In genomic region chr2:133341575-133341974, GRCh38 we compare ENCODE assay signal across 26 cellular contexts.
DNase-seq lines count a peak whose midpoint lies in the region; ATAC-seq and TF ChIP-seq lines count a peak whose summit lies in the region.
"Had no signal": no experiment of that assay in that cellular context is flagged by ENCODE, and none has a peak within 500 bp of the region (broad histone marks: within the 10 kb centered on the region; RNA-seq: fewer than 3 reads in every experiment).

No MANE protein-coding gene starts in this region.

- no peak overlapping the region for H3K4me3 ChIP-seq in SK-N-SH (ENCODE audit: low read depth in 2 of 2, low read length in 1 of 2)
- no peak overlapping the region for H3K4me3 ChIP-seq in HEK293 (ENCODE audit: low read depth, low read length)
- H3K4me3 ChIP-seq in osteoblast (ENCODE audit: insufficient read depth, low read length), result no peak overlapping the region
- H3K4me3 ChIP-seq in naive thymus-derived CD4-positive, alpha-beta T cell (ENCODE audit: low read length), result no peak overlapping the region
- H3K4me3 ChIP-seq: BLaER1, GM12878 had no signal

- no peak overlapping the region for H3K9ac ChIP-seq in SK-N-SH
- H3K9ac ChIP-seq: BLaER1 had no signal

- WGBS in SK-N-SH (ENCODE audit: low lambda C conversion rate), result 40% methylated on average over 2 of the region's 2 CpGs

- no peak for DNase-seq in SK-N-SH
- DNase-seq in osteoblast (ENCODE audit: insufficient read length, low spot score, missing footprints), result peak; percentile 2
- no peak for DNase-seq in naive thymus-derived CD4-positive, alpha-beta T cell
- no peak for DNase-seq in mesenteric fat pad (ENCODE audit: low spot score)
- DNase-seq in NOMO-1 (lab: John Stamatoyannopoulos, UW; ENCODE audit: unreplicated experiment in 2 of 2), result no peak
- DNase-seq: ACHN; BE2C; C1 segment of cervical spinal cord; CD4-positive, alpha-beta memory T cell; CD4-positive, CD25-positive, alpha-beta regulatory T cell; CD8-positive, alpha-beta memory T cell; COR-L47; DMS 273 treated with DMSO at 0.1 percent for 48 hours; DMS153; DMS53; DMS79; DND-41; EL; GDM1 had no signal

- H3K4me1 ChIP-seq in SK-N-SH (ENCODE audit: control insufficient read depth in 1 of 2, insufficient read depth in 2 of 2, low read depth in 1 of 2, low read length in 1 of 2), result no peaks in the 10 kb centered on the region
- H3K4me1 ChIP-seq in HEK293 (ENCODE audit: control insufficient read depth, insufficient read depth, low read length), result no peaks in the 10 kb centered on the region
- H3K4me1 ChIP-seq in osteoblast (ENCODE audit: insufficient read depth, low read length), result no peaks in the 10 kb centered on the region
- no peaks in the 10 kb centered on the region for H3K4me1 ChIP-seq in naive thymus-derived CD4-positive, alpha-beta T cell (ENCODE audit: control insufficient read depth in 2 of 2, insufficient read depth in 2 of 2, low read length in 2 of 2)
- H3K4me1 ChIP-seq: BE2C, BLaER1 had no signal

- H4K20me1 ChIP-seq in SK-N-SH (ENCODE audit: insufficient read depth), result no peaks in the 10 kb centered on the region
- H4K20me1 ChIP-seq in osteoblast (ENCODE audit: insufficient read depth, low read length), result no peaks in the 10 kb centered on the region
- H4K20me1 ChIP-seq: BLaER1 had no signal

- H3K27me3 ChIP-seq in SK-N-SH (ENCODE audit: insufficient read depth), result no peaks in the 10 kb centered on the region
- H3K27me3 ChIP-seq in osteoblast (ENCODE audit: insufficient read depth, low read length), result no peaks in the 10 kb centered on the region
- H3K27me3 ChIP-seq in naive thymus-derived CD4-positive, alpha-beta T cell (ENCODE audit: control insufficient read depth in 2 of 2, insufficient read depth in 2 of 2, low read length in 2 of 2), result no peaks in the 10 kb centered on the region
- H3K27me3 ChIP-seq: BE2C, BLaER1 had no signal

- no peak overlapping the region for H2AFZ ChIP-seq in SK-N-SH (ENCODE audit: low read depth)
- H2AFZ ChIP-seq in osteoblast (ENCODE audit: low read length), result no peak overlapping the region

- no peaks in the 10 kb centered on the region for H3K4me1 Mint-ChIP-seq in naive thymus-derived CD4-positive, alpha-beta T cell
- H3K4me1 Mint-ChIP-seq: CD14-positive monocyte; CD4-positive, alpha-beta memory T cell; CD4-positive, CD25-positive, alpha-beta regulatory T cell; CD8-positive, alpha-beta memory T cell had no signal

- no peak overlapping the region for H3K4me2 ChIP-seq in SK-N-SH
- no peak overlapping the region for H3K4me2 ChIP-seq in osteoblast (ENCODE audit: insufficient read depth, low read length)
- H3K4me2 ChIP-seq: BLaER1 had no signal

- no peak for TF ChIP-seq EP300 in SK-N-SH (IDR thresholded peaks at IDR 0.05; ENCODE audit: borderline replicate concordance in 1 of 2, low read depth in 1 of 2, low read length in 1 of 2)

- H3K36me3 ChIP-seq in SK-N-SH (replicated peaks in 1 of 2; ENCODE audit: control insufficient read depth in 1 of 2, insufficient read depth in 2 of 2, low read length in 1 of 2) (no peaks in the 10 kb centered on the region), HEK293 (ENCODE audit: control insufficient read depth in 2 of 2, insufficient read depth in 1 of 2, low read length in 2 of 2) (no peaks in the 10 kb centered on the region), osteoblast (ENCODE audit: insufficient read depth, low read length) (no peaks in the 10 kb centered on the region)
- no peaks in the 10 kb centered on the region for H3K36me3 ChIP-seq in naive thymus-derived CD4-positive, alpha-beta T cell (ENCODE audit: control insufficient read depth in 2 of 3, insufficient read depth in 3 of 3, low read length in 3 of 3)
- H3K36me3 ChIP-seq: BE2C, BLaER1 had no signal

- H3F3A ChIP-seq in SK-N-SH (replicated peaks; ENCODE audit: insufficient read depth), result no peaks in the 10 kb centered on the region

- H3K27me3 Mint-ChIP-seq in naive thymus-derived CD4-positive, alpha-beta T cell, result peaks cover 0 to 4% (median 0%) of the 10 kb centered on the region in 5 donors
- H3K27me3 Mint-ChIP-seq: CD4-positive, alpha-beta memory T cell; CD4-positive, CD25-positive, alpha-beta regulatory T cell; CD8-positive, alpha-beta memory T cell had no signal

- CTCF ChIA-PET in SK-N-SH (lab: Yijun Ruan, JAX), result interaction anchor here (1.3 kb wide), 1 partner anchor 10 kb away, joined by 5 read pairs; no protein-coding TSS in a partner anchor
- CTCF ChIA-PET in HEK293 (lab: Yijun Ruan, JAX), result interaction anchor here (1.0 kb wide), 1 partner anchor 438 kb away, joined by 3 read pairs; no protein-coding TSS in a partner anchor
- CTCF ChIA-PET in naive thymus-derived CD4-positive, alpha-beta T cell (lab: Charles Lee), result no interaction called here

- intact Hi-C loops in naive thymus-derived CD4-positive, alpha-beta T cell (cut with micrococcal nuclease), result no loop called here

- TF ChIP-seq CTCF in SK-N-SH (IDR thresholded peaks at IDR 0.05), result no peak
- TF ChIP-seq CTCF in HEK293 (tag by site-specific recombination; IDR thresholded peaks at IDR 0.05), result no peak
- TF ChIP-seq CTCF in osteoblast (IDR thresholded peaks at IDR 0.05; ENCODE audit: extremely low read depth, low read depth, low read length), result no peak

- H3K9me3 Mint-ChIP-seq in naive thymus-derived CD4-positive, alpha-beta T cell, result peaks cover 0 to 13% (median 3%) of the 10 kb centered on the region in 11 donors

- POLR2A ChIA-PET in SK-N-SH (lab: Yijun Ruan, JAX) (no interaction called here), HEK293 (lab: Yijun Ruan, JAX) (no interaction called here)
- POLR2A ChIA-PET in naive thymus-derived CD4-positive, alpha-beta T cell (lab: Charles Lee), result no interaction called here

- H3K9me3 ChIP-seq in SK-N-SH, result no peaks in the 10 kb centered on the region
- no peaks in the 10 kb centered on the region for H3K9me3 ChIP-seq in HEK293 (ENCODE audit: control insufficient read depth, insufficient read depth, low read depth, low read length)
- H3K9me3 ChIP-seq in osteoblast (ENCODE audit: low read depth, low read length), result no peaks in the 10 kb centered on the region
- no peaks in the 10 kb centered on the region for H3K9me3 ChIP-seq in naive thymus-derived CD4-positive, alpha-beta T cell (ENCODE audit: control insufficient read depth in 2 of 3, low read length in 3 of 3)
- H3K9me3 ChIP-seq: BE2C, BLaER1 had no signal

- no peak for TF ChIP-seq RAD21 in SK-N-SH (IDR thresholded peaks at IDR 0.05; ENCODE audit: low read length)

- H3K79me2 ChIP-seq in SK-N-SH (ENCODE audit: insufficient read depth), result no peaks in the 10 kb centered on the region
- no peaks in the 10 kb centered on the region for H3K79me2 ChIP-seq in osteoblast (ENCODE audit: insufficient read depth, low read length)

- no peak overlapping the region for H3K27ac Mint-ChIP-seq in naive thymus-derived CD4-positive, alpha-beta T cell
- H3K27ac Mint-ChIP-seq: CD14-positive monocyte; CD4-positive, alpha-beta memory T cell; CD4-positive, CD25-positive, alpha-beta regulatory T cell; CD8-positive, alpha-beta memory T cell had no signal

- ATAC-seq in SK-N-SH treated with all-trans-retinoic acid at 6 μM for 48 hours, result no peak
- no peak for ATAC-seq in naive thymus-derived CD4-positive, alpha-beta T cell
- ATAC-seq: GM12878 had no signal

- no peak overlapping the region for H3K27ac ChIP-seq in SK-N-SH (ENCODE audit: low read depth in 2 of 2, low read length in 1 of 2)
- no peak overlapping the region for H3K27ac ChIP-seq in HEK293 (ENCODE audit: extremely low read depth, low read depth, low read length)
- H3K27ac ChIP-seq in osteoblast (ENCODE audit: low read depth, low read length), result no peak overlapping the region
- H3K27ac ChIP-seq in naive thymus-derived CD4-positive, alpha-beta T cell (ENCODE audit: low read depth, low read length), result no peak overlapping the region
- H3K27ac ChIP-seq: 22Rv1, BLaER1 had no signal

- no peak overlapping the region for H3K4me3 Mint-ChIP-seq in naive thymus-derived CD4-positive, alpha-beta T cell
- H3K4me3 Mint-ChIP-seq: CD14-positive monocyte; CD4-positive, alpha-beta memory T cell; CD4-positive, CD25-positive, alpha-beta regulatory T cell; CD8-positive, alpha-beta memory T cell had no signal

- no peaks in the 10 kb centered on the region for H3K36me3 Mint-ChIP-seq in naive thymus-derived CD4-positive, alpha-beta T cell
- H3K36me3 Mint-ChIP-seq: CD14-positive monocyte; CD4-positive, alpha-beta memory T cell; CD4-positive, CD25-positive, alpha-beta regulatory T cell; CD8-positive, alpha-beta memory T cell had no signal

- no peaks in the 10 kb centered on the region for H3K9me2 ChIP-seq in SK-N-SH

TF ChIP-seq in SK-N-SH, 30 proteins besides CTCF, POLR2A, EP300 and RAD21 (continues in another document):
- no peak for TF ChIP-seq SIN3A (IDR thresholded peaks at IDR 0.05; ENCODE audit: borderline replicate concordance, low read depth, low read length)

TF ChIP-seq in PFSK-1, 5 proteins besides CTCF, POLR2A, EP300 and RAD21:
- TF ChIP-seq FOXP2 (optimal IDR thresholded peaks at IDR 0.05; ENCODE audit: borderline replicate concordance, extremely low read depth, extremely low read length, insufficient read depth), result no peak
- TF ChIP-seq REST (IDR thresholded peaks at IDR 0.05; ENCODE audit: insufficient read depth in 1 of 2, low read depth in 2 of 2, low read length in 2 of 2), result peak; percentile 58 to 86
- TF ChIP-seq SIN3A (IDR thresholded peaks at IDR 0.05; ENCODE audit: borderline replicate concordance, insufficient read depth, low read length), result no peak

Comparison
In these comparisons a context has a peak if more than half of its experiments do, and no peak if none do; other contexts are left out.
1. Of the 4 proteins assayed by ChIP-seq in both HEK293 and SK-N-SH: peak only in HEK293: none; only in SK-N-SH: none; in both: REST; in neither: 3.